Comparison of ENCODE assay signal across 9 cellular contexts in genomic region chr5:124744170-124744911, GRCh38. TPM values are rescaled to one million over a fixed set of nuclear protein-coding genes. Genes with fewer than 3 reads are reported as not detected.
A peak's percentile ranks its signal among the peaks of the same experiment; 100 is the strongest.
DNase-seq lines count a peak whose midpoint lies in the region; ATAC-seq and TF ChIP-seq lines count a peak whose summit lies in the region.
"Had no signal": no experiment of that assay in that cellular context is flagged by ENCODE, and none has a peak within 500 bp of the region (broad histone marks: within the 10 kb centered on the region; RNA-seq: fewer than 3 reads in every experiment).

No MANE protein-coding gene starts in this region.

- H3K4me1 ChIP-seq in HCT116 (ENCODE audit: control insufficient read depth in 1 of 2, insufficient read depth in 2 of 2, low read length in 2 of 2) (peaks cover 59 to 77% of the 10 kb centered on the region in 2 experiments), ascending aorta (peaks cover 3 to 5% of the 10 kb centered on the region in 2 donors), spleen (peaks cover 5 to 98% (median 51%) of the 10 kb centered on the region in 6 donors)
- H3K4me1 ChIP-seq in CD4-positive, alpha-beta memory T cell (ENCODE audit: insufficient read depth, low read length), result no peaks in the 10 kb centered on the region

- peaks cover 20 to 35% of the 10 kb centered on the region in 2 donors for H3K27me3 Mint-ChIP-seq in CD4-positive, alpha-beta memory T cell

- POLR2A ChIA-PET in HCT116 (lab: Charles Lee), result no interaction called here
- POLR2A ChIA-PET in CD4-positive, alpha-beta memory T cell (lab: Charles Lee; ENCODE audit: partially characterized antibody), result no interaction called here

- WGBS in spleen, 5 donors, result 16 to 32% (median 19%) methylated on average over 26 of the region's 26 CpGs

- H3K27me3 ChIP-seq in HCT116 (ENCODE audit: insufficient read depth, low read length) (no peaks in the 10 kb centered on the region), ascending aorta (no peaks in the 10 kb centered on the region), spleen (replicated peaks in 1 of 7) (peaks cover 0 to 82% (median 7%) of the 10 kb centered on the region in 7 donors)
- H3K27me3 ChIP-seq in CD4-positive, alpha-beta memory T cell (ENCODE audit: insufficient read depth, low read length), result peaks cover 3% of the 10 kb centered on the region

- no peaks in the 10 kb centered on the region for H3K79me2 ChIP-seq in HCT116 (ENCODE audit: insufficient read depth, low read length)

- H3K9me2 ChIP-seq in HCT116 (ENCODE audit: insufficient read depth), result no peaks in the 10 kb centered on the region

- H3K9me3 Mint-ChIP-seq in CD4-positive, alpha-beta memory T cell, result peaks cover 0 to 7% (median 2%) of the 10 kb centered on the region in 8 donors

- no peak for DNase-seq in HCT116 (ENCODE audit: low read depth, low spot score)
- peak in 1 of 2 donors; percentile 69 for DNase-seq in ascending aorta (ENCODE audit: low spot score in 2 of 2)
- peak; percentile 67 for DNase-seq in inferior parietal cortex (ENCODE audit: extremely low spot score)
- peak; percentile 83 for DNase-seq in spleen
- no peak for DNase-seq in SIG-M5 treated with dmso at 0.1 percent for 504 hours (lab: John Stamatoyannopoulos, UW; ENCODE audit: unreplicated experiment)
- no peak for DNase-seq in SKM-1 (lab: John Stamatoyannopoulos, UW; ENCODE audit: unreplicated experiment)
- DNase-seq in activated gamma-delta T cell treated with Interleukin-2 at 50 U/mL for 16 hours, result no peak
- no peak for DNase-seq in CD4-positive, alpha-beta memory T cell

- no peak overlapping the region for H2AFZ ChIP-seq in HCT116 (ENCODE audit: low read depth, low read length, poor library complexity, severe bottlenecking)

- BruUV-seq in HCT116 (replicated peaks; lab: Mats Ljungman, UMichigan), result no TSS peak

- H4K20me1 ChIP-seq in HCT116 (ENCODE audit: insufficient read depth), result no peaks in the 10 kb centered on the region

- TF ChIP-seq RAD21 in HCT116 (IDR thresholded peaks at IDR 0.05; ENCODE audit: low read depth), result no peak

- H3K4me1 Mint-ChIP-seq in CD4-positive, alpha-beta memory T cell, result peaks cover 10 to 27% (median 12%) of the 10 kb centered on the region in 4 donors

- intact Hi-C loops in HCT116 (cut with micrococcal nuclease), result loop anchor here (5.0 to 10.0 kb wide), 2 partner anchors 147 to 790 kb away; no protein-coding TSS in a partner anchor
- intact Hi-C loops in ascending aorta (cut with DNase I), result loop anchor here (10.0 kb wide), 1 partner anchor 230 kb away; no protein-coding TSS in a partner anchor
- intact Hi-C loops in spleen (cut with DNase I; ENCODE audit: low total_unique reads), result no loop called here
- intact Hi-C loops in CD4-positive, alpha-beta memory T cell (cut with micrococcal nuclease), result no loop called here

- CTCF ChIA-PET in HCT116 (lab: Charles Lee), result no interaction called here
- CTCF ChIA-PET in CD4-positive, alpha-beta memory T cell (lab: Charles Lee; ENCODE audit: partially characterized antibody), result no interaction called here

- no peaks in the 10 kb centered on the region for H3K36me3 ChIP-seq in HCT116 (ENCODE audit: control insufficient read depth in 1 of 2, insufficient read depth in 2 of 2, low read length in 2 of 2)
- no peaks in the 10 kb centered on the region for H3K36me3 ChIP-seq in ascending aorta
- no peaks in the 10 kb centered on the region for H3K36me3 ChIP-seq in spleen
- H3K36me3 ChIP-seq in CD4-positive, alpha-beta memory T cell (ENCODE audit: insufficient read depth, low read length), result no peaks in the 10 kb centered on the region

- TF ChIP-seq CTCF in HCT116 (IDR thresholded peaks at IDR 0.05 in 2 of 3, conservative IDR thresholded peaks at IDR 0.05 in 1 of 3; ENCODE audit: borderline replicate concordance in 1 of 3, insufficient read depth in 1 of 3, low read depth in 2 of 3, low read length in 2 of 3) (no peak), ascending aorta (IDR thresholded peaks at IDR 0.05) (no peak), spleen (IDR thresholded peaks at IDR 0.05 in 8 of 11, conservative IDR thresholded peaks at IDR 0.05 in 3 of 11) (no peak)

- no peak overlapping the region for H3K4me3 ChIP-seq in HCT116 (replicated peaks in 1 of 2; ENCODE audit: low read depth in 1 of 2, low read length in 2 of 2)
- H3K4me3 ChIP-seq in ascending aorta, result peak overlapping the region; percentile 55 to 70
- peak overlapping the region; percentile 30 to 69 (median 38) for H3K4me3 ChIP-seq in spleen
- H3K4me3 ChIP-seq in CD4-positive, alpha-beta memory T cell (ENCODE audit: low read length in 2 of 2), result no peak overlapping the region

- H3K9me3 ChIP-seq in HCT116 (ENCODE audit: control insufficient read depth in 1 of 2, insufficient read depth in 1 of 2, low read depth in 1 of 2, low read length in 2 of 2) (no peaks in the 10 kb centered on the region), ascending aorta (no peaks in the 10 kb centered on the region), spleen (no peaks in the 10 kb centered on the region)
- no peaks in the 10 kb centered on the region for H3K9me3 ChIP-seq in CD4-positive, alpha-beta memory T cell (ENCODE audit: control insufficient read depth in 1 of 2, low read length in 2 of 2)

- TF ChIP-seq POLR2A in HCT116 (IDR thresholded peaks at IDR 0.05; ENCODE audit: borderline replicate concordance, extremely low read depth, insufficient read depth, insufficient read length) (no peak), spleen (IDR thresholded peaks at IDR 0.05) (no peak)

- RAD21 ChIA-PET in HCT116 (lab: Charles Lee; ENCODE audit: low non-redundant PET in 1 of 2, low total read pairs in 2 of 2, uncharacterized antibody in 2 of 2, unreplicated experiment in 2 of 2), result no interaction called here

- H3K4me2 ChIP-seq in HCT116 (ENCODE audit: low read length), result peak overlapping the region; percentile 76

- no peak overlapping the region for H3K27ac ChIP-seq in HCT116 (ENCODE audit: low read depth, low read length)
- H3K27ac ChIP-seq in ascending aorta, result peak overlapping the region; percentile 84 to 93
- H3K27ac ChIP-seq in spleen, result peak overlapping the region; percentile 17 to 92 (median 84)
- H3K27ac ChIP-seq in CD4-positive, alpha-beta memory T cell (ENCODE audit: low read depth, low read length), result no peak overlapping the region

- H3K9ac ChIP-seq in HCT116 (ENCODE audit: low read length), result peak overlapping the region; percentile 44; the same call in 1 of the 2 replicates

- no peaks in the 10 kb centered on the region for H3K36me3 Mint-ChIP-seq in CD4-positive, alpha-beta memory T cell
- H3K36me3 Mint-ChIP-seq: activated naive CD8-positive, alpha-beta T cell had no signal

- ATAC-seq in HCT116, result no peak

- no peak overlapping the region for H3K4me3 Mint-ChIP-seq in CD4-positive, alpha-beta memory T cell
- H3K4me3 Mint-ChIP-seq: activated naive CD8-positive, alpha-beta T cell had no signal

- no peak overlapping the region for H3K27ac Mint-ChIP-seq in CD4-positive, alpha-beta memory T cell
- H3K27ac Mint-ChIP-seq: activated naive CD8-positive, alpha-beta T cell had no signal

TF ChIP-seq in HCT116, 20 proteins besides CTCF, POLR2A, EP300 and RAD21:
- TF ChIP-seq ELF1 (IDR thresholded peaks at IDR 0.05; ENCODE audit: borderline replicate concordance, low read depth) (no peak), EZH2phosphoT487 (IDR thresholded peaks at IDR 0.05; ENCODE audit: borderline replicate concordance) (no peak), SRF (IDR thresholded peaks at IDR 0.05; ENCODE audit: low read depth) (no peak), ZNF274 (IDR thresholded peaks at IDR 0.05; ENCODE audit: low read depth, low read length) (no peak)

RNA-seq across cellular contexts. Expression of gene ZNF608, which starts 2.1 kb away (rescaled TPM):
- total RNA-seq in HCT116 (2021; ENCODE audit: unreplicated experiment), result 5.6 TPM
- polyA plus RNA-seq in HCT116 (2012), result 2.3 and 2.7 TPM in 2 replicates
- total RNA-seq in ascending aorta, result 15.4 TPM
- 10 to 100 TPM in 5 of 7 donors, 1 to 10 TPM in 2; 7.7 to 14.4 (median 10.9) TPM for total RNA-seq in spleen
- 1 to 10 TPM; 5.8 to 9.9 (median 6.9) TPM for polyA plus RNA-seq in spleen
- total RNA-seq in CD4-positive, alpha-beta memory T cell, result not detected
- not detected for polyA plus RNA-seq in CD4-positive, alpha-beta memory T cell

Comparison
In these comparisons a context has a peak if more than half of its experiments do, and no peak if none do; other contexts are left out.
1. DNase-seq: peak in inferior parietal cortex (single experiment) and spleen (single experiment); none in HCT116 (single experiment), SIG-M5 treated with dmso at 0.1 percent for 504 hours (single experiment), SKM-1 (single experiment), activated gamma-delta T cell treated with Interleukin-2 at 50 U/mL for 16 hours (single experiment) and CD4-positive, alpha-beta memory T cell (0 of 5).
2. H3K27ac ChIP-seq: peak in ascending aorta (2 of 2) and spleen (8 of 8); none in HCT116 (single experiment) and CD4-positive, alpha-beta memory T cell (single experiment).
3. H3K4me3 ChIP-seq: peak in ascending aorta (2 of 2) and spleen (8 of 8); none in HCT116 (0 of 2) and CD4-positive, alpha-beta memory T cell (0 of 2).
4. intact Hi-C loops: an anchor here in HCT116 (5.0 to 10.0 kb wide) and ascending aorta (10.0 kb wide); none called in spleen and CD4-positive, alpha-beta memory T cell.